In the genomic region with DNA sequence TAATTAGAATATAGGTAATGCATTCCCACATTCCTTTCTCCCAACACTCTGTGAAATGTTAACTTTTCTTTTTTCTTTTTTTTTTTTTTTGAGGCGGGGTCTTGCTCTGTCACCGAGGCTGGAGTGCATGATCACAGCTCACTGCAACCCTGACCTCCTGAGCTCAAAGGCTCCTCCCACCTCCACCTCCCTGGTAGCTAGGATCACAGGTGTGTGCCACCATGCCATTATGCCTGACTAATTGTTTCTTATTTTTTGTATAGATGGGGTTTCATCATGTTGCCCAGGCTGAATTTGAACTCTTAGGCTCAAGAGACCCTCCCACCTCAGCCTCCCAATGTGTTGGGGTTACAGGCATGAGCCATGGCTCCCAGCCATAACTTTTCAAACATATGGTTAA, we compare ENCODE assay signal across 19 cellular contexts. TPM values are rescaled to one million over a fixed set of nuclear protein-coding genes. Genes with fewer than 3 reads are reported as not detected.
DNase-seq lines count a peak whose midpoint lies in the region; TF ChIP-seq lines count a peak whose summit lies in the region.
"Had no signal": no experiment of that assay in that cellular context is flagged by ENCODE, and none has a peak within 500 bp of the region (broad histone marks: within the 10 kb centered on the region; RNA-seq: fewer than 3 reads in every experiment).

No MANE protein-coding gene starts in this region.

- intact Hi-C loops in sigmoid colon (cut with DNase I): no loop called here

- TF ChIP-seq POLR2A in sigmoid colon (IDR thresholded peaks at IDR 0.05) (no peak), Peyer's patch (IDR thresholded peaks at IDR 0.05) (no peak)

- H3K9me3 ChIP-seq in sigmoid colon (no peaks in the 10 kb centered on the region), Peyer's patch (no peaks in the 10 kb centered on the region)
- H3K9me3 ChIP-seq: BLaER1, Caco-2 had no signal

- H3K36me3 ChIP-seq in sigmoid colon (no peaks in the 10 kb centered on the region), Peyer's patch (no peaks in the 10 kb centered on the region)
- H3K36me3 ChIP-seq: BLaER1 had no signal

- no peak overlapping the region for H3K27ac Mint-ChIP-seq in osteocyte (ENCODE audit: unreplicated experiment)
- H3K27ac Mint-ChIP-seq: B cell; CD4-positive, CD25-positive, alpha-beta regulatory T cell; CD8-positive, alpha-beta T cell; GM23338; H9 had no signal

- H3K9me3 Mint-ChIP-seq in osteocyte (ENCODE audit: unreplicated experiment): no peaks in the 10 kb centered on the region
- H3K9me3 Mint-ChIP-seq: CD8-positive, alpha-beta T cell; H9 had no signal

- H3K4me1 Mint-ChIP-seq in osteocyte (ENCODE audit: unreplicated experiment): peaks cover 22% of the 10 kb centered on the region

- peak; percentile 26 for DNase-seq in DMS 273 (lab: John Stamatoyannopoulos, UW; ENCODE audit: unreplicated experiment)
- DNase-seq in DMS 273 treated with DMSO at 0.1 percent for 48 hours (lab: John Stamatoyannopoulos, UW): no peak
- DNase-seq in activated CD8-positive, alpha-beta memory T cell treated with anti-CD3 and anti-CD28 coated beads, Interleukin-2, amount 50 U/mL, for 48 hours: peak; percentile 25
- no peak for DNase-seq in activated CD8-positive, alpha-beta memory T cell treated with anti-CD3 and anti-CD28 coated beads, Interleukin-2, amount 50 U/mL, for 4 hours
- DNase-seq in NCI-H82 (lab: John Stamatoyannopoulos, UW): peak; percentile 45
- peak; percentile 23 for DNase-seq in osteocyte (ENCODE audit: extremely low spot score, unreplicated experiment)
- no peak for DNase-seq in sigmoid colon
- DNase-seq in Peyer's patch: no peak
- DNase-seq: Caco-2; CD4-positive, CD25-positive, alpha-beta regulatory T cell; DMS79 treated with DMSO at 0.1 percent for 48 hours; GF-D8; H9 had no signal

- TF ChIP-seq CTCF in osteocyte (IDR thresholded peaks at IDR 0.05) (no peak), sigmoid colon (IDR thresholded peaks at IDR 0.05) (no peak), Peyer's patch (IDR thresholded peaks at IDR 0.05) (no peak)

- H3K36me3 Mint-ChIP-seq in osteocyte (ENCODE audit: unreplicated experiment): no peaks in the 10 kb centered on the region
- H3K36me3 Mint-ChIP-seq: CD4-positive, CD25-positive, alpha-beta regulatory T cell had no signal

- H3K4me3 Mint-ChIP-seq in osteocyte (ENCODE audit: unreplicated experiment): no peak overlapping the region
- H3K4me3 Mint-ChIP-seq: B cell; CD8-positive, alpha-beta T cell; GM23338; H9 had no signal

- WGBS in sigmoid colon, 2 donors: 70 to 83% methylated on average over 2 of the region's 2 CpGs

- H3K4me3 ChIP-seq in sigmoid colon (no peak overlapping the region), Peyer's patch (no peak overlapping the region)
- H3K4me3 ChIP-seq: BLaER1, GM23338 had no signal

- TF ChIP-seq EP300 in sigmoid colon (IDR thresholded peaks at IDR 0.05): no peak

- no peaks in the 10 kb centered on the region for H3K27me3 Mint-ChIP-seq in osteocyte (ENCODE audit: unreplicated experiment)
- H3K27me3 Mint-ChIP-seq: B cell had no signal

- H3K27me3 ChIP-seq in sigmoid colon: no peaks in the 10 kb centered on the region
- no peaks in the 10 kb centered on the region for H3K27me3 ChIP-seq in Peyer's patch
- H3K27me3 ChIP-seq: BLaER1 had no signal

- no peak overlapping the region for H3K27ac ChIP-seq in sigmoid colon
- H3K27ac ChIP-seq in Peyer's patch: no peak overlapping the region
- H3K27ac ChIP-seq: 22Rv1, BLaER1, C4-2B had no signal

- peaks cover 0 to 2% (median 1%) of the 10 kb centered on the region in 4 donors for H3K4me1 ChIP-seq in sigmoid colon
- H3K4me1 ChIP-seq in Peyer's patch: no peaks in the 10 kb centered on the region
- H3K4me1 ChIP-seq: Caco-2 had no signal

RNA-seq across cellular contexts. Expression of gene GPCPD1, which starts 3.7 kb away (rescaled TPM):
- 27.5 and 29.6 TPM in 2 replicates for total RNA-seq in osteocyte
- 10 to 100 TPM; 15.2 to 22.1 (median 15.8) TPM for total RNA-seq in sigmoid colon
- polyA plus RNA-seq in sigmoid colon: 10 to 100 TPM in 1 of 3 donors, 1 to 10 TPM in 2; 6.0 to 17.0 (median 6.9) TPM
- 10 to 100 TPM; 18.2 to 64.4 (median 23.8) TPM for total RNA-seq in Peyer's patch

Comparison
In these comparisons a context has a peak if more than half of its experiments do, and no peak if none do; other contexts are left out.
1. DNase-seq: peak in DMS 273 (single experiment), activated CD8-positive, alpha-beta memory T cell treated with anti-CD3 and anti-CD28 coated beads, Interleukin-2, amount 50 U/mL, for 48 hours (single experiment), NCI-H82 (single experiment) and osteocyte (single experiment); none in DMS 273 treated with DMSO at 0.1 percent for 48 hours (single experiment), activated CD8-positive, alpha-beta memory T cell treated with anti-CD3 and anti-CD28 coated beads, Interleukin-2, amount 50 U/mL, for 4 hours (single experiment), sigmoid colon (single experiment) and Peyer's patch (0 of 3).